9 cellular contexts compared by ENCODE assay signal in the genomic region with DNA sequence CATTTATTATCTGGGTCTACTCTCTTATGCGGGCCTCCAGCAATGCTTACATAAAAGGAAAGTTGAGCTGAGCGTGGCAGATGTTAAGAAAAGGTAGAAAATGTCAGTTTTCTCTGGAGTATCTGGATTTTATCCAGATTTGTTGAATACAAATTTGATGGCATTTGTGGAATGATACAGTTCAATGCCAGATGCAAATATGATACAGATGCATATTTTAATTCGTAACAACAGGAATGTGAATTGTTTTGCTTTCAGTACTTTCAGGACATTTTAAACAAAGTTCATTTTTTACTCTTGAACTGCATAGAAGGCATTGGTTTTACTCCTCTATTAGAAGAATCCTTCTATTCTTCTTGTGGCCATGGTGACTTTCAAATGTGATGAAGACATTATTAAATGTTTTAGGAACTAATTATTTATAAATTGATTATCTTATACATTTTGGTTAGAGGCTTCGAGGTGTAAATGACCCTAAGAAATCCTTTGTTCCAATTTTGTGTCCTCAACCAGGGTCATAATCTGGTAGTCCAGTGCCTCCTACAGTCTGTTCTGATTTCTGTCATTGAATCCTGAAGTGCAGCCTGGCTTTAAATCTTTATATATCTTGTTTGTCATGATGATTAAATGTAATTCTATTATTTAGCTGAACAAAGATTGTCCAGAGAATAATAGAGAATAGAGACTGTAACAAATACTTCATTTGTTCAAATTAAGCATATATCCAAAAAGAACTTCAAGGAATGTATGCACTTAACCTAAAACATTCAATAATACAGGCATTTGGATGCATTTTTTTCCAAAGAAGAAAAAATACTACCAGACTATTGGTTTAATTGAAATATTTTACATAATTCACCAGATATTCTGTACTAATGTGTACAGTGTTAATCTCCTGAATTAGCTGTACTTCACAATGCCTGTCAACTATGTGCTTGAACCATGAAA.
DNase-seq lines count a peak whose midpoint lies in the region; ATAC-seq and TF ChIP-seq lines count a peak whose summit lies in the region.
"Had no signal": no experiment of that assay in that cellular context is flagged by ENCODE, and none has a peak within 500 bp of the region (broad histone marks: within the 10 kb centered on the region; RNA-seq: fewer than 3 reads in every experiment).

No MANE protein-coding gene starts in this region.

- TF ChIP-seq POLR2A in gastrocnemius medialis (IDR thresholded peaks at IDR 0.05) (no peak), GM18505 (IDR thresholded peaks at IDR 0.05; ENCODE audit: borderline replicate concordance, extremely low read depth, insufficient read depth, insufficient read length) (no peak)

- no peak overlapping the region for H3K27ac ChIP-seq in AG04450 (ENCODE audit: low read depth, low read length)
- H3K27ac ChIP-seq in Panc1 (ENCODE audit: low read length), result no peak overlapping the region
- peak overlapping the region in 1 of 4 donors; percentile 10 for H3K27ac ChIP-seq in gastrocnemius medialis

- H3K9me3 ChIP-seq in AG04450 (ENCODE audit: control insufficient read depth, insufficient read depth, low read length) (no peaks in the 10 kb centered on the region), Panc1 (ENCODE audit: control insufficient read depth, insufficient read depth, low read depth, low read length) (no peaks in the 10 kb centered on the region), gastrocnemius medialis (no peaks in the 10 kb centered on the region)
- H3K9me3 ChIP-seq: HAP-1 had no signal

- H3K4me3 ChIP-seq in AG04450 (ENCODE audit: low read depth, low read length) (no peak overlapping the region), Panc1 (ENCODE audit: low read depth in 2 of 2, low read length in 2 of 2) (no peak overlapping the region), gastrocnemius medialis (no peak overlapping the region)
- H3K4me3 ChIP-seq: HAP-1 had no signal

- H3K27me3 ChIP-seq in AG04450 (ENCODE audit: control insufficient read depth, insufficient read depth, low read length) (no peaks in the 10 kb centered on the region), Panc1 (ENCODE audit: control insufficient read depth, insufficient read depth, low read length) (no peaks in the 10 kb centered on the region), gastrocnemius medialis (no peaks in the 10 kb centered on the region)

- CTCF ChIA-PET in AG04450 (lab: Charles Lee) (interaction anchor here (0.6 to 4.3 kb wide), 26 partner anchors 9 to 590 kb away, joined by 3 to 30 read pairs (median 4); partner anchors contain the start of gene STAM2), Panc1 (lab: Charles Lee) (no interaction called here)

- intact Hi-C loops in Panc1 (cut with micrococcal nuclease; ENCODE audit: unreplicated experiment), result no loop called here
- intact Hi-C loops in gastrocnemius medialis (cut with DNase I; ENCODE audit: low total_unique reads), result no loop called here

- peak; percentile 72 for TF ChIP-seq CTCF in AG04450 (IDR thresholded peaks at IDR 0.05; ENCODE audit: low read depth, low read length)
- peak; percentile 57; the same call in 1 of the 2 replicates for TF ChIP-seq CTCF in Panc1 (IDR thresholded peaks at IDR 0.05)
- TF ChIP-seq CTCF in gastrocnemius medialis (IDR thresholded peaks at IDR 0.05 in 4 of 5, conservative IDR thresholded peaks at IDR 0.05 in 1 of 5), result peak in 4 of 5 experiments; percentile 46 to 63 (median 57)

- peaks cover 11% of the 10 kb centered on the region for H3K36me3 ChIP-seq in Panc1 (ENCODE audit: control insufficient read depth, insufficient read depth, low read length)
- peaks cover 5 to 27% of the 10 kb centered on the region in 2 donors for H3K36me3 ChIP-seq in gastrocnemius medialis

- in situ Hi-C loops in Panc1 (cut with HindIII; ENCODE audit: low pct_unique_long_range_greater_than_20kb, low sequenced_read_pairs) (no loop called here), gastrocnemius medialis (cut with MboI; ENCODE audit: low sequenced_read_pairs in 4 of 4) (loop anchor here (10.0 to 25.0 kb wide), 2 partner anchors 292 to 590 kb away; partner anchors contain the start of gene FMNL2 (in 2 of the 4))

- H3K4me1 ChIP-seq in Panc1 (ENCODE audit: control insufficient read depth, insufficient read depth, low read length) (no peaks in the 10 kb centered on the region), gastrocnemius medialis (peaks cover 4% of the 10 kb centered on the region in 2 donors)
- H3K4me1 ChIP-seq: HAP-1 had no signal

- POLR2A ChIA-PET in AG04450 (lab: Yijun Ruan, JAX) (interaction anchor here (1.5 kb wide), 1 partner anchor 451 kb away, joined by 3 read pairs; the partner anchor contains the start of gene STAM2), Panc1 (lab: Charles Lee) (no interaction called here)

- BruUV-seq in Panc1 (replicated peaks; lab: Mats Ljungman, UMichigan), result no TSS peak

- ATAC-seq in GM19351 (IDR thresholded peaks at IDR 0.05; ENCODE audit: unreplicated experiment), result peak; percentile 67
- no peak for ATAC-seq in Panc1
- peak in 1 of 2 donors; percentile 87 for ATAC-seq in gastrocnemius medialis
- no peak for ATAC-seq in GM18505 (IDR thresholded peaks at IDR 0.05; ENCODE audit: unreplicated experiment)
- no peak for ATAC-seq in GM21526 (IDR thresholded peaks at IDR 0.05; ENCODE audit: low FRiP score, unreplicated experiment)

- DNase-seq in AG04450 (ENCODE audit: low read depth, low spot score) (no peak), Panc1 (ENCODE audit: low read depth, low spot score) (no peak), fibroblast of the conjunctiva (ENCODE audit: low read depth) (peak; percentile 53), gastrocnemius medialis (no peak), germinal center (ENCODE audit: low spot score) (no peak)
